9 cellular contexts compared by ENCODE assay signal in genomic region chr13:99199541-99200432, GRCh38. TPM values are rescaled to one million over a fixed set of nuclear protein-coding genes. Genes with fewer than 3 reads are reported as not detected.
DNase-seq lines count a peak whose midpoint lies in the region; ATAC-seq lines count a peak whose summit lies in the region.
"Had no signal": no experiment of that assay in that cellular context is flagged by ENCODE, and none has a peak within 500 bp of the region (broad histone marks: within the 10 kb centered on the region; RNA-seq: fewer than 3 reads in every experiment).

No MANE protein-coding gene starts in this region.

- no peak for DNase-seq in activated CD4-positive, alpha-beta T cell treated with anti-CD3 and anti-CD28 coated beads, Interleukin-2, amount 10 ng/mL, durations not matched to agents 24 days and 14 days
- DNase-seq in activated CD4-positive, alpha-beta T cell treated with anti-CD3 and anti-CD28 coated beads for 48 hours = no peak
- no peak for DNase-seq in activated naive CD8-positive, alpha-beta T cell treated with anti-CD3 and anti-CD28 coated beads, Interleukin-2, amount 10 ng/mL, durations not matched to agents 7 days and 5 days
- peak; percentile 42 for DNase-seq in stimulated activated naive CD8-positive, alpha-beta T cell treated with anti-CD3 and anti-CD28 coated beads, Interleukin-15, Interleukin-2, amounts not matched to agents 100 U/mL and 50 U/mL, for 24 hours

- H3K27ac Mint-ChIP-seq in activated CD4-positive, alpha-beta T cell treated with anti-CD3 and anti-CD28 coated beads, Interleukin-2, amount 10 ng/mL, durations not matched to agents 24 days and 14 days = peak overlapping the region; percentile 97
- peak overlapping the region; percentile 99 for H3K27ac Mint-ChIP-seq in activated naive CD8-positive, alpha-beta T cell treated with anti-CD3 and anti-CD28 coated beads, Interleukin-2, amount 10 ng/mL, durations not matched to agents 7 days and 5 days

- peaks cover 24% of the 10 kb centered on the region for H3K36me3 Mint-ChIP-seq in activated CD4-positive, alpha-beta T cell treated with anti-CD3 and anti-CD28 coated beads, Interleukin-2, amount 10 ng/mL, durations not matched to agents 24 days and 14 days (ENCODE audit: low read depth)
- H3K36me3 Mint-ChIP-seq in activated naive CD8-positive, alpha-beta T cell treated with anti-CD3 and anti-CD28 coated beads, Interleukin-2, amount 10 ng/mL, durations not matched to agents 7 days and 5 days = peaks cover 3% of the 10 kb centered on the region

- peaks cover 11% of the 10 kb centered on the region for H3K4me1 ChIP-seq in iPS-15b (ENCODE audit: control insufficient read depth, insufficient read depth, low read length)

- H3K27me3 Mint-ChIP-seq in activated CD4-positive, alpha-beta T cell treated with anti-CD3 and anti-CD28 coated beads, Interleukin-2, amount 10 ng/mL, durations not matched to agents 24 days and 14 days = no peaks in the 10 kb centered on the region
- no peaks in the 10 kb centered on the region for H3K27me3 Mint-ChIP-seq in activated naive CD8-positive, alpha-beta T cell treated with anti-CD3 and anti-CD28 coated beads, Interleukin-2, amount 10 ng/mL, durations not matched to agents 7 days and 5 days

- H3K9me3 Mint-ChIP-seq in activated CD4-positive, alpha-beta T cell treated with anti-CD3 and anti-CD28 coated beads, Interleukin-2, amount 10 ng/mL, durations not matched to agents 24 days and 14 days = no peaks in the 10 kb centered on the region
- no peaks in the 10 kb centered on the region for H3K9me3 Mint-ChIP-seq in activated naive CD8-positive, alpha-beta T cell treated with anti-CD3 and anti-CD28 coated beads, Interleukin-2, amount 10 ng/mL, durations not matched to agents 7 days and 5 days

- POLR2A ChIA-PET in activated naive CD8-positive, alpha-beta T cell treated with anti-CD3 and anti-CD28 coated beads, Interleukin-2, amount 10 ng/mL, durations not matched to agents 7 days and 5 days (lab: Charles Lee) = interaction anchor here (0.8 to 9.0 kb wide), 22 partner anchors 9 to 237 kb away, joined by 3 to 158 read pairs (median 6); partner anchors contain the start of gene GPR18

- no peaks in the 10 kb centered on the region for H3K36me3 ChIP-seq in iPS-15b (ENCODE audit: control insufficient read depth, insufficient read depth, low read length)

- H3K4me1 Mint-ChIP-seq in activated CD4-positive, alpha-beta T cell treated with anti-CD3 and anti-CD28 coated beads, Interleukin-2, amount 10 ng/mL, durations not matched to agents 24 days and 14 days = peaks cover 38% of the 10 kb centered on the region
- peaks cover 42% of the 10 kb centered on the region for H3K4me1 Mint-ChIP-seq in activated naive CD8-positive, alpha-beta T cell treated with anti-CD3 and anti-CD28 coated beads, Interleukin-2, amount 10 ng/mL, durations not matched to agents 7 days and 5 days

- ATAC-seq in HG03342 (IDR thresholded peaks at IDR 0.05; ENCODE audit: unreplicated experiment) (peak; percentile 9), HG03378 (IDR thresholded peaks at IDR 0.05; ENCODE audit: unreplicated experiment) (no peak), GM18868 (IDR thresholded peaks at IDR 0.05; ENCODE audit: unreplicated experiment) (no peak)
- peak; percentile 0 for ATAC-seq in activated naive CD8-positive, alpha-beta T cell treated with anti-CD3 and anti-CD28 coated beads, Interleukin-2, amount 10 ng/mL, durations not matched to agents 7 days and 5 days (ENCODE audit: low read depth)
- no peak for ATAC-seq in stimulated activated naive CD8-positive, alpha-beta T cell treated with anti-CD3 and anti-CD28 coated beads, Interleukin-15, Interleukin-2, amounts not matched to agents 100 U/mL and 50 U/mL, for 24 hours

- H3K27me3 ChIP-seq in iPS-15b (ENCODE audit: control insufficient read depth, insufficient read depth, low read length) = no peaks in the 10 kb centered on the region

- peak overlapping the region; percentile 99 for H3K9ac ChIP-seq in iPS-15b (ENCODE audit: low read depth, low read length)

- no peaks in the 10 kb centered on the region for H3K9me3 ChIP-seq in iPS-15b (ENCODE audit: control insufficient read depth, insufficient read depth, low read length)

- peak overlapping the region; percentile 98 for H3K4me3 ChIP-seq in iPS-15b (ENCODE audit: low read depth, low read length)

- intact Hi-C loops in activated CD4-positive, alpha-beta T cell treated with anti-CD3 and anti-CD28 coated beads, Interleukin-2, amount 10 ng/mL, durations not matched to agents 24 days and 14 days (cut with micrococcal nuclease) = loop anchor here (1.0 to 2.0 kb wide), 7 partner anchors 15 to 302 kb away; partner anchors contain the start of gene TM9SF2

- H3K4me3 Mint-ChIP-seq in activated CD4-positive, alpha-beta T cell treated with anti-CD3 and anti-CD28 coated beads, Interleukin-2, amount 10 ng/mL, durations not matched to agents 24 days and 14 days = peak overlapping the region; percentile 97
- H3K4me3 Mint-ChIP-seq in activated naive CD8-positive, alpha-beta T cell treated with anti-CD3 and anti-CD28 coated beads, Interleukin-2, amount 10 ng/mL, durations not matched to agents 7 days and 5 days = peak overlapping the region; percentile 98

RNA-seq across cellular contexts. Expression of gene UBAC2, which starts 0.9 kb away (rescaled TPM):
- total RNA-seq in activated CD4-positive, alpha-beta T cell treated with anti-CD3 and anti-CD28 coated beads, Interleukin-2, amount 10 ng/mL, durations not matched to agents 24 days and 14 days = 52.6 and 52.8 TPM in 2 replicates
- total RNA-seq in activated naive CD8-positive, alpha-beta T cell treated with anti-CD3 and anti-CD28 coated beads, Interleukin-2, amount 10 ng/mL, durations not matched to agents 7 days and 5 days = 10 to 100 TPM; 79.1 to 80.8 TPM

RNA-seq across cellular contexts. Expression of gene GPR18, which starts 58.4 kb away (rescaled TPM):
- total RNA-seq in activated CD4-positive, alpha-beta T cell treated with anti-CD3 and anti-CD28 coated beads, Interleukin-2, amount 10 ng/mL, durations not matched to agents 24 days and 14 days = 5.9 and 6.3 TPM in 2 replicates
- 10 to 100 TPM; 25.5 to 25.9 TPM for total RNA-seq in activated naive CD8-positive, alpha-beta T cell treated with anti-CD3 and anti-CD28 coated beads, Interleukin-2, amount 10 ng/mL, durations not matched to agents 7 days and 5 days
- total RNA-seq: dermis microvascular lymphatic vessel endothelial cell had no signal

Comparison
In these comparisons a context has a peak if more than half of its experiments do, and no peak if none do; other contexts are left out.
1. ATAC-seq: peak in HG03342 (single experiment) and activated naive CD8-positive, alpha-beta T cell treated with anti-CD3 and anti-CD28 coated beads, Interleukin-2, amount 10 ng/mL, durations not matched to agents 7 days and 5 days (single experiment); none in stimulated activated naive CD8-positive, alpha-beta T cell treated with anti-CD3 and anti-CD28 coated beads, Interleukin-15, Interleukin-2, amounts not matched to agents 100 U/mL and 50 U/mL, for 24 hours (single experiment), HG03378 (single experiment) and GM18868 (single experiment).